ENCODE assay signal across 8 cellular contexts in genomic region chr4:39458505-39459300, GRCh38. TPM values are rescaled to one million over a fixed set of nuclear protein-coding genes. Genes with fewer than 3 reads are reported as not detected.
DNase-seq lines count a peak whose midpoint lies in the region; ATAC-seq and TF ChIP-seq lines count a peak whose summit lies in the region.

Gene LIAS, plus strand, starts transcription at chr4:39459056. Its CDS starts 62 bp downstream, at chr4:39459118.
Gene RPL9, minus strand, starts transcription at chr4:39458922. Its CDS starts 483 bp downstream, at chr4:39458439.

- peak within 1 kb of the TSS; percentile 93 for H3K9ac ChIP-seq in smooth muscle cell (ENCODE audit: low read depth)

- peaks cover 26% of the 10 kb centered on the region for H3K36me3 ChIP-seq in smooth muscle cell (ENCODE audit: low read depth)

- peaks cover 36% of the 10 kb centered on the region for H3K4me1 Mint-ChIP-seq in activated B cell treated with CpG ODN at 0.5 μM for 24 hours

- DNase-seq in AG08395 (ENCODE audit: low spot score) = peak; percentile 98
- DNase-seq in NCI-H345 (lab: John Stamatoyannopoulos, UW) = peak; percentile 96
- DNase-seq in activated B cell treated with CpG ODN at 0.5 μM for 24 hours = peak; percentile 90
- DNase-seq in caudate nucleus (lab: John Stamatoyannopoulos, UW) = peak; percentile 61 to 97 (median 90)
- peak; percentile 98 for DNase-seq in iPS-NIHi7 (ENCODE audit: extremely low spot score)
- DNase-seq in smooth muscle cell (lab: John Stamatoyannopoulos, UW; ENCODE audit: unreplicated experiment) = peak; percentile 69

- H3F3A ChIP-seq in smooth muscle cell (ENCODE audit: low read depth) = peaks cover 27% of the 10 kb centered on the region

- H3K79me2 ChIP-seq in smooth muscle cell (ENCODE audit: low read depth) = peaks cover 45% of the 10 kb centered on the region

- CTCF ChIA-PET in activated B cell treated with CpG ODN at 0.5 μM for 24 hours (lab: Charles Lee) = interaction anchor here (1.1 to 2.2 kb wide), 3 partner anchors 11 to 520 kb away, joined by 3 to 9 read pairs (median 8); no protein-coding TSS in a partner anchor

- H3K27ac Mint-ChIP-seq in activated B cell treated with CpG ODN at 0.5 μM for 24 hours = peak within 1 kb of the TSS; percentile 98

- H3K4me1 ChIP-seq in smooth muscle cell (ENCODE audit: low read depth) = peaks cover 25% of the 10 kb centered on the region

- H3K27me3 ChIP-seq in smooth muscle cell (ENCODE audit: low read depth) = no peaks in the 10 kb centered on the region

- H3K4me3 ChIP-seq in smooth muscle cell = peak within 1 kb of the TSS; percentile 82

- H3K27ac ChIP-seq in caudate nucleus (ENCODE audit: low read depth, low read length) (peak within 1 kb of the TSS; percentile 89), smooth muscle cell (ENCODE audit: low read depth) (peak within 1 kb of the TSS; percentile 86)

- H4K20me1 ChIP-seq in smooth muscle cell (ENCODE audit: low read depth) = peaks cover 46% of the 10 kb centered on the region

- H3K36me3 Mint-ChIP-seq in activated B cell treated with CpG ODN at 0.5 μM for 24 hours (ENCODE audit: low read depth) = peaks cover 66% of the 10 kb centered on the region

- POLR2A ChIA-PET in activated B cell treated with CpG ODN at 0.5 μM for 24 hours (lab: Charles Lee) = interaction anchor here (0.6 to 5.6 kb wide), 35 partner anchors 9 to 1147 kb away, joined by 3 to 94 read pairs (median 4); partner anchors contain the start of genes RFC1, SMIM14, UBE2K and UGDH

- in situ Hi-C loops in GM18951 (cut with MboI; ENCODE audit: low sequenced_read_pairs, unreplicated experiment) = no loop called here

- under 1% methylated on average over 55 of the region's 55 CpGs for WGBS in smooth muscle cell (ENCODE audit: low lambda C conversion rate)

- no peaks in the 10 kb centered on the region for H3K9me3 Mint-ChIP-seq in activated B cell treated with CpG ODN at 0.5 μM for 24 hours

- peak; percentile 85 for ATAC-seq in HG03196 (IDR thresholded peaks at IDR 0.05; ENCODE audit: unreplicated experiment)
- ATAC-seq in activated B cell treated with CpG ODN at 0.5 μM for 24 hours (ENCODE audit: low read depth) = peak; percentile 81

- intact Hi-C loops in activated B cell treated with CpG ODN at 0.5 μM for 24 hours (cut with micrococcal nuclease) = loop anchor here (1.0 to 10.0 kb wide), 10 partner anchors 11 to 846 kb away; partner anchors contain the start of genes KLF3, N4BP2, PDS5A and SMIM14

- no peaks in the 10 kb centered on the region for H3K9me3 ChIP-seq in smooth muscle cell (replicated peaks; ENCODE audit: low read depth)

- TF ChIP-seq POLR2A in GM18951 (IDR thresholded peaks at IDR 0.05; ENCODE audit: extremely low read depth, insufficient read depth, insufficient read length) = peak; percentile 97

- peak within 1 kb of the TSS; percentile 63 for H2AFZ ChIP-seq in smooth muscle cell (ENCODE audit: low read depth)

- peak within 1 kb of the TSS; percentile 89 for H3K4me2 ChIP-seq in smooth muscle cell

- TF ChIP-seq CTCF in activated B cell treated with CpG ODN at 0.5 μM for 24 hours (IDR thresholded peaks at IDR 0.05) = no peak
- no peak for TF ChIP-seq CTCF in smooth muscle cell (IDR thresholded peaks at IDR 0.05; ENCODE audit: borderline replicate concordance, insufficient read depth, poor library complexity, severe bottlenecking)

- H3K4me3 Mint-ChIP-seq in activated B cell treated with CpG ODN at 0.5 μM for 24 hours = peak within 1 kb of the TSS; percentile 97

- H3K27me3 Mint-ChIP-seq in activated B cell treated with CpG ODN at 0.5 μM for 24 hours = no peaks in the 10 kb centered on the region

RNA-seq across cellular contexts. Expression of gene LIAS, which starts in this region (rescaled TPM):
- total RNA-seq in activated B cell treated with CpG ODN at 0.5 μM for 24 hours = 19.5 and 20.5 TPM in 2 replicates
- total RNA-seq in smooth muscle cell = 10.5 and 10.6 TPM in 2 replicates
- polyA plus RNA-seq in smooth muscle cell = 6.6 and 10.7 TPM in 2 replicates

RNA-seq across cellular contexts. Expression of gene RPL9, which starts in this region (rescaled TPM):
- total RNA-seq in activated B cell treated with CpG ODN at 0.5 μM for 24 hours = 2,632 and 2,865 TPM in 2 replicates
- total RNA-seq in smooth muscle cell = 3,229 and 3,249 TPM in 2 replicates
- 506 and 531 TPM in 2 replicates for polyA plus RNA-seq in smooth muscle cell

Comparison
In these comparisons a context has a peak if more than half of its experiments do, and no peak if none do; other contexts are left out.
1. Peak in every context shown above with its lines: DNase-seq, ATAC-seq, H3K4me3 ChIP-seq and H3K27ac ChIP-seq.